ENCODE assay signal across 1 cellular context in the genomic region with DNA sequence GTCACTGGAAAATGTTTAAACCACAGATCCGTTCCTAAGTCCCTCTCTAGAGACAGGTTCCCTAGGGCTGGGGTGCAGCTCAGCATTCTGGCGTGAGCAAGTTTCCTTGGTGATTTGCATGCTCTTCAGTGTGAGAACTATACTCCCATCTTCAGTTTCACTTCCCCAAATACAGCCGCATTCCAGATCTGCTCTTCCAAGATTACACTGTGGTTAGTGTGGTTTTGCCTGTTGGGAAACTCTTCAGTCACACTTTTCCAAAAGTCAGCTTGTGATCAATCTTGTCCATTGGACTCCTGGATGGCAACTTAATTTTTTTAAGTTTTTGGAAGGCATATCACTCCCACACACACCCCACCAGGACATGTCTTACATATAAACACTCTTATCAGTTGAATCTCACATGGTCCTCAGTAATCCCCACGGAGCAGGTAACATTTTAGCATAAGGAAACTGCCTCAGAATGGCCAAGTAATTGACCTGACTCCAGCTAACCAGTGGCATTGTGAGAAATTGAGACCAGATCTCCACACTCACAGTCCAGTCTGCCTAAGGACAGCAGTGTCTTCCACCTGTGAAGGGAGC.
A peak's percentile ranks its signal among the peaks of the same experiment; 100 is the strongest.
TF ChIP-seq lines count a peak whose summit lies in the region.

No MANE protein-coding gene starts in this region.

TF ChIP-seq in K562, 482 proteins besides CTCF, POLR2A, EP300 and RAD21 (continued from another document and continues in another):
- TF ChIP-seq, protein P1, sequence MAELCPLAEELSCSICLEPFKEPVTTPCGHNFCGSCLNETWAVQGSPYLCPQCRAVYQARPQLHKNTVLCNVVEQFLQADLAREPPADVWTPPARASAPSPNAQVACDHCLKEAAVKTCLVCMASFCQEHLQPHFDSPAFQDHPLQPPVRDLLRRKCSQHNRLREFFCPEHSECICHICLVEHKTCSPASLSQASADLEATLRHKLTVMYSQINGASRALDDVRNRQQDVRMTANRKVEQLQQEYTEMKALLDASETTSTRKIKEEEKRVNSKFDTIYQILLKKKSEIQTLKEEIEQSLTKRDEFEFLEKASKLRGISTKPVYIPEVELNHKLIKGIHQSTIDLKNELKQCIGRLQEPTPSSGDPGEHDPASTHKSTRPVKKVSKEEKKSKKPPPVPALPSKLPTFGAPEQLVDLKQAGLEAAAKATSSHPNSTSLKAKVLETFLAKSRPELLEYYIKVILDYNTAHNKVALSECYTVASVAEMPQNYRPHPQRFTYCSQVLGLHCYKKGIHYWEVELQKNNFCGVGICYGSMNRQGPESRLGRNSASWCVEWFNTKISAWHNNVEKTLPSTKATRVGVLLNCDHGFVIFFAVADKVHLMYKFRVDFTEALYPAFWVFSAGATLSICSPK (IDR thresholded peaks at IDR 0.05; ENCODE audit: borderline replicate concordance), result no peak
- TF ChIP-seq CREB3L1 (IDR thresholded peaks at IDR 0.05; ENCODE audit: borderline replicate concordance, low read depth) (peak; percentile 26; the same call in 1 of the 2 replicates), CHD7 (IDR thresholded peaks at IDR 0.05; ENCODE audit: low read depth, low read length) (no peak), ESRRA (IDR thresholded peaks at IDR 0.05; ENCODE audit: borderline replicate concordance, low read depth) (peak; percentile 99), FOSL1 (tag; conservative IDR thresholded peaks at IDR 0.05) (peak; percentile 88), PRMT5 (CRISPR knock-in tag; IDR thresholded peaks at IDR 0.05) (no peak), ZNF583 (CRISPR knock-in tag; IDR thresholded peaks at IDR 0.05) (no peak; the same call in 1 of the 2 replicates), ELF2 (CRISPR knock-in tag; IDR thresholded peaks at IDR 0.05) (no peak), HMGN3 (IDR thresholded peaks at IDR 0.05; ENCODE audit: borderline replicate concordance, extremely low read depth, insufficient read length, low read depth, low read length) (peak; percentile 90), HNRNPH1 (optimal IDR thresholded peaks at IDR 0.05; ENCODE audit: low read depth, low read length) (no peak), C11orf30 (IDR thresholded peaks at IDR 0.05; ENCODE audit: low read depth) (no peak), ZNF436 (CRISPR knock-in tag; IDR thresholded peaks at IDR 0.05) (no peak), DPF2 (IDR thresholded peaks at IDR 0.05) (peak; percentile 88), POLR2AphosphoS5 (IDR thresholded peaks at IDR 0.05; ENCODE audit: control insufficient read depth, insufficient read depth, low read depth, low read length) (peak; percentile 50), CHD1 (IDR thresholded peaks at IDR 0.05; ENCODE audit: low read length) (no peak), NCOA1 (IDR thresholded peaks at IDR 0.05; ENCODE audit: low read depth) (peak; percentile 82; the same call in 1 of the 2 replicates), HSF4 (CRISPR knock-in tag; IDR thresholded peaks at IDR 0.05; ENCODE audit: borderline replicate concordance) (no peak), RBM17 (IDR thresholded peaks at IDR 0.05; ENCODE audit: borderline replicate concordance, low read depth, low read length) (no peak), ZBTB2 (IDR thresholded peaks at IDR 0.05) (no peak; the same call in 1 of the 2 replicates), HDAC3 (IDR thresholded peaks at IDR 0.05; ENCODE audit: borderline replicate concordance, partially characterized antibody) (peak; percentile 57), TCFL5 (CRISPR knock-in tag; conservative IDR thresholded peaks at IDR 0.05) (no peak), FUS (optimal IDR thresholded peaks at IDR 0.05; ENCODE audit: low read depth, low read length) (no peak), POU5F1 (IDR thresholded peaks at IDR 0.05; ENCODE audit: borderline replicate concordance, low read depth, low read length, partially characterized antibody) (no peak), PRPF4 (IDR thresholded peaks at IDR 0.05; ENCODE audit: insufficient read depth, low read depth, low read length, poor library complexity, severe bottlenecking) (no peak), MAFK (IDR thresholded peaks at IDR 0.05; ENCODE audit: low read length) (no peak), SMC3 (conservative IDR thresholded peaks at IDR 0.05; ENCODE audit: insufficient read depth, low read depth, low read length) (no peak), ZNF140 (CRISPR knock-in tag; IDR thresholded peaks at IDR 0.05) (no peak), MAZ (CRISPR knock-in tag; conservative IDR thresholded peaks at IDR 0.05 in 1 of 2, IDR thresholded peaks at IDR 0.05 in 1 of 2) (peak in 1 of 2 experiments; percentile 60; a peak in 2 of 4 replicates), SREBF2 (CRISPR knock-in tag; IDR thresholded peaks at IDR 0.05) (no peak), ERF (CRISPR knock-in tag; IDR thresholded peaks at IDR 0.05) (no peak), MED1 (CRISPR knock-in tag; IDR thresholded peaks at IDR 0.05; ENCODE audit: borderline replicate concordance) (no peak)
- TF ChIP-seq, protein P2, sequence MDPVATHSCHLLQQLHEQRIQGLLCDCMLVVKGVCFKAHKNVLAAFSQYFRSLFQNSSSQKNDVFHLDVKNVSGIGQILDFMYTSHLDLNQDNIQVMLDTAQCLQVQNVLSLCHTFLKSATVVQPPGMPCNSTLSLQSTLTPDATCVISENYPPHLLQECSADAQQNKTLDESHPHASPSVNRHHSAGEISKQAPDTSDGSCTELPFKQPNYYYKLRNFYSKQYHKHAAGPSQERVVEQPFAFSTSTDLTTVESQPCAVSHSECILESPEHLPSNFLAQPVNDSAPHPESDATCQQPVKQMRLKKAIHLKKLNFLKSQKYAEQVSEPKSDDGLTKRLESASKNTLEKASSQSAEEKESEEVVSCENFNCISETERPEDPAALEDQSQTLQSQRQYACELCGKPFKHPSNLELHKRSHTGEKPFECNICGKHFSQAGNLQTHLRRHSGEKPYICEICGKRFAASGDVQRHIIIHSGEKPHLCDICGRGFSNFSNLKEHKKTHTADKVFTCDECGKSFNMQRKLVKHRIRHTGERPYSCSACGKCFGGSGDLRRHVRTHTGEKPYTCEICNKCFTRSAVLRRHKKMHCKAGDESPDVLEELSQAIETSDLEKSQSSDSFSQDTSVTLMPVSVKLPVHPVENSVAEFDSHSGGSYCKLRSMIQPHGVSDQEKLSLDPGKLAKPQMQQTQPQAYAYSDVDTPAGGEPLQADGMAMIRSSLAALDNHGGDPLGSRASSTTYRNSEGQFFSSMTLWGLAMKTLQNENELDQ (CRISPR knock-in tag; IDR thresholded peaks at IDR 0.05; ENCODE audit: borderline replicate concordance), result no peak
- TF ChIP-seq, protein P3, sequence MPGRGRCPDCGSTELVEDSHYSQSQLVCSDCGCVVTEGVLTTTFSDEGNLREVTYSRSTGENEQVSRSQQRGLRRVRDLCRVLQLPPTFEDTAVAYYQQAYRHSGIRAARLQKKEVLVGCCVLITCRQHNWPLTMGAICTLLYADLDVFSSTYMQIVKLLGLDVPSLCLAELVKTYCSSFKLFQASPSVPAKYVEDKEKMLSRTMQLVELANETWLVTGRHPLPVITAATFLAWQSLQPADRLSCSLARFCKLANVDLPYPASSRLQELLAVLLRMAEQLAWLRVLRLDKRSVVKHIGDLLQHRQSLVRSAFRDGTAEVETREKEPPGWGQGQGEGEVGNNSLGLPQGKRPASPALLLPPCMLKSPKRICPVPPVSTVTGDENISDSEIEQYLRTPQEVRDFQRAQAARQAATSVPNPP (IDR thresholded peaks at IDR 0.05; ENCODE audit: borderline replicate concordance, insufficient read depth, insufficient read length), result no peak
- TF ChIP-seq, protein P4, sequence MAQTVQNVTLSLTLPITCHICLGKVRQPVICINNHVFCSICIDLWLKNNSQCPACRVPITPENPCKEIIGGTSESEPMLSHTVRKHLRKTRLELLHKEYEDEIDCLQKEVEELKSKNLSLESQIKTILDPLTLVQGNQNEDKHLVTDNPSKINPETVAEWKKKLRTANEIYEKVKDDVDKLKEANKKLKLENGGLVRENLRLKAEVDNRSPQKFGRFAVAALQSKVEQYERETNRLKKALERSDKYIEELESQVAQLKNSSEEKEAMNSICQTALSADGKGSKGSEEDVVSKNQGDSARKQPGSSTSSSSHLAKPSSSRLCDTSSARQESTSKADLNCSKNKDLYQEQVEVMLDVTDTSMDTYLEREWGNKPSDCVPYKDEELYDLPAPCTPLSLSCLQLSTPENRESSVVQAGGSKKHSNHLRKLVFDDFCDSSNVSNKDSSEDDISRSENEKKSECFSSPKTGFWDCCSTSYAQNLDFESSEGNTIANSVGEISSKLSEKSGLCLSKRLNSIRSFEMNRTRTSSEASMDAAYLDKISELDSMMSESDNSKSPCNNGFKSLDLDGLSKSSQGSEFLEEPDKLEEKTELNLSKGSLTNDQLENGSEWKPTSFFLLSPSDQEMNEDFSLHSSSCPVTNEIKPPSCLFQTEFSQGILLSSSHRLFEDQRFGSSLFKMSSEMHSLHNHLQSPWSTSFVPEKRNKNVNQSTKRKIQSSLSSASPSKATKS (CRISPR knock-in tag; IDR thresholded peaks at IDR 0.05), result no peak
